Comparison of ENCODE assay signal across 10 cellular contexts in the genomic region with DNA sequence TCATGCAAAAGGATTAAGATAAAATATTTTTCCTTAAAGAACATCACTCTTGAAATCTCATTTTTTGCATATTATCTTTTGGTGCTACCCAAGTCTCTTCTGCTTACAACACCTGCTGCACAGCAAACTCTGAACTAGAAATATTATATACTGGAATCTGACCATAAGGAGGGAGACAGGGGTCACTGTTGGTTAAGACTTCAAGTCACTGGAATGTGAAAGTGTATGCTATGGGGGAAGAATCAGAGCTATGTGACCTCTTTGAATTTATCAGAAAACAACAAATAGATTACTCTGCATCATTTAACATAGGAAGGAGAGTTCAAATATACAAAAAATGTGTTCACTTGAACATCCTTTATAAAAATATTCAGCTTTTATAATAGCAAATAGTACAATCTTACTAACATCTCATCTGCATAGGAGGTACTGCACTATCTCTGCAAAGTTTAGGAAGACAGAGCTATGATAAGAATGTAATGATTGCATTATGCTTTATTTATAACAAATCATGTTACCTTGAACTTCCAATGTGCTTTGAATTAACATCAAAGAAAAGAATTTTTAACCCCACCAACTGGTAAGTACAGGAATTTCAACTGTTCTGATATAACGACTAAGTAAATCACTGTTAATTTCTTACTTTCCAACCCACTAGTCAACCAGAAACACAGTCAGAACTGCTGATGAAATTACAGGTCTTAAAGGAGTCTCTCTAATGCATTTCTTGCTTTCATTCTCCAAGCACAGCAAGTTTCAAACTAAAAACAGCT.
DNase-seq lines count a peak whose midpoint lies in the region; ATAC-seq, FAIRE-seq and TF ChIP-seq lines count a peak whose summit lies in the region.
"Had no signal": no experiment of that assay in that cellular context is flagged by ENCODE, and none has a peak within 500 bp of the region (broad histone marks: within the 10 kb centered on the region; RNA-seq: fewer than 3 reads in every experiment).

No MANE protein-coding gene starts in this region.

- TF ChIP-seq CTCF in GM23338 (conservative IDR thresholded peaks at IDR 0.05; ENCODE audit: low read depth in 2 of 2) (peak; percentile 6 to 16; a peak in 1 of 4 replicates), kidney (IDR thresholded peaks at IDR 0.05; ENCODE audit: borderline replicate concordance, extremely low read depth, insufficient read depth) (peak; percentile 23)

- H3K79me2 ChIP-seq in GM23338 (replicated peaks; ENCODE audit: insufficient read depth), result peaks cover 42% of the 10 kb centered on the region

- H3K9ac ChIP-seq in kidney (ENCODE audit: low read length in 2 of 2), result no peak overlapping the region

- H3K9me3 ChIP-seq in kidney (ENCODE audit: control insufficient read depth in 1 of 2, low read length in 2 of 2), result no peaks in the 10 kb centered on the region

- no peaks in the 10 kb centered on the region; the same call in 1 of the 2 replicates for H3K36me3 ChIP-seq in GM23338 (ENCODE audit: insufficient read depth)
- no peaks in the 10 kb centered on the region for H3K36me3 ChIP-seq in kidney (ENCODE audit: control insufficient read depth in 1 of 2, insufficient read depth in 2 of 2, low read length in 2 of 2)

- ATAC-seq in GM18858 (IDR thresholded peaks at IDR 0.05; ENCODE audit: unreplicated experiment), result peak; percentile 76
- no peak for ATAC-seq in GM23338
- ATAC-seq: T-cell had no signal

- no peak overlapping the region for H3K27ac Mint-ChIP-seq in GM23338
- H3K27ac Mint-ChIP-seq: dendritic cell treated with granulocyte-macrophage colony-stimulating factor and Interleukin-4, amounts not matched to agents 40 ng/mL and 50 ng/mL, for 4 days; T-cell had no signal

- H3F3A ChIP-seq in GM23338 (replicated peaks; ENCODE audit: low read depth), result no peaks in the 10 kb centered on the region

- no peaks in the 10 kb centered on the region for H3K9me3 Mint-ChIP-seq in GM23338
- H3K9me3 Mint-ChIP-seq: dendritic cell treated with granulocyte-macrophage colony-stimulating factor and Interleukin-4, amounts not matched to agents 40 ng/mL and 50 ng/mL, for 4 days; T-cell had no signal

- H3K4me2 ChIP-seq in GM23338, result no peak overlapping the region

- H3K27me3 Mint-ChIP-seq in GM23338 (ENCODE audit: insufficient read depth, low read depth, poor library complexity), result peaks cover 1% of the 10 kb centered on the region
- H3K27me3 Mint-ChIP-seq: dendritic cell treated with granulocyte-macrophage colony-stimulating factor and Interleukin-4, amounts not matched to agents 40 ng/mL and 50 ng/mL, for 4 days; T-cell had no signal

- H3K9me2 ChIP-seq in GM23338 (ENCODE audit: insufficient read depth), result peaks cover 5% of the 10 kb centered on the region; the same call in 1 of the 2 replicates

- FAIRE-seq in kidney (lab: Jason Lieb, UNC), result peak; percentile 88

- H3K36me3 Mint-ChIP-seq in GM23338 (ENCODE audit: low read depth), result peaks cover 26% of the 10 kb centered on the region

- intact Hi-C loops in kidney (cut with DNase I), result no loop called here

- peaks cover 28% of the 10 kb centered on the region for H3K4me1 Mint-ChIP-seq in GM23338

- no peak overlapping the region for H2AFZ ChIP-seq in GM23338

- no peaks in the 10 kb centered on the region for H3K27me3 ChIP-seq in GM23338 (ENCODE audit: insufficient read depth)

- H3K27ac ChIP-seq in GM23338 (ENCODE audit: low read depth) (no peak overlapping the region), kidney (ENCODE audit: low read depth in 2 of 2, low read length in 2 of 2) (no peak overlapping the region)

- no peaks in the 10 kb centered on the region for H4K20me1 ChIP-seq in GM23338 (replicated peaks; ENCODE audit: insufficient read depth)

- H3K4me1 ChIP-seq in GM23338 (ENCODE audit: insufficient read depth), result peaks cover 8% of the 10 kb centered on the region
- H3K4me1 ChIP-seq in kidney (ENCODE audit: control insufficient read depth in 1 of 2, insufficient read depth in 1 of 2, low read depth in 1 of 2, low read length in 2 of 2), result peaks cover 11 to 15% of the 10 kb centered on the region in 2 donors

- H3K4me3 ChIP-seq in GM23338 (no peak overlapping the region), kidney (ENCODE audit: low read length in 2 of 2) (no peak overlapping the region)

- no peak overlapping the region for H3K4me3 Mint-ChIP-seq in GM23338
- H3K4me3 Mint-ChIP-seq: dendritic cell treated with granulocyte-macrophage colony-stimulating factor and Interleukin-4, amounts not matched to agents 40 ng/mL and 50 ng/mL, for 4 days; T-cell had no signal

- DNase-seq in GM23338 (ENCODE audit: low spot score) (no peak), HT-29 (ENCODE audit: low spot score) (peak; percentile 18), kidney (no peak), NCI-H345 (lab: John Stamatoyannopoulos, UW) (no peak), inferior parietal cortex (ENCODE audit: extremely low spot score) (no peak), activated gamma-delta T cell (lab: John Stamatoyannopoulos, UW) (no peak)
- no peak for DNase-seq in stimulated activated CD4-positive, alpha-beta T cell treated with anti-CD3 and anti-CD28 coated beads, Interleukin-1b, Interleukin-23, amount 100 ng/mL, for 48 hours
- DNase-seq: T-cell had no signal

TF ChIP-seq in GM23338, 12 proteins besides CTCF, POLR2A, EP300 and RAD21 (continues in another document):
- TF ChIP-seq EZH2 (IDR thresholded peaks at IDR 0.05; ENCODE audit: low read depth, unreplicated experiment) (no peak), JUNB (IDR thresholded peaks at IDR 0.05; ENCODE audit: unreplicated experiment) (no peak), ZNF114 (CRISPR knock-in tag; IDR thresholded peaks at IDR 0.05) (no peak), ZNF331 (CRISPR knock-in tag; IDR thresholded peaks at IDR 0.05; ENCODE audit: low read depth) (no peak), NANOG (IDR thresholded peaks at IDR 0.05; ENCODE audit: borderline replicate concordance) (no peak), ETS1 (IDR thresholded peaks at IDR 0.05) (no peak), EZH2phosphoT487 (IDR thresholded peaks at IDR 0.05; ENCODE audit: unreplicated experiment) (no peak)
- TF ChIP-seq, protein P1, sequence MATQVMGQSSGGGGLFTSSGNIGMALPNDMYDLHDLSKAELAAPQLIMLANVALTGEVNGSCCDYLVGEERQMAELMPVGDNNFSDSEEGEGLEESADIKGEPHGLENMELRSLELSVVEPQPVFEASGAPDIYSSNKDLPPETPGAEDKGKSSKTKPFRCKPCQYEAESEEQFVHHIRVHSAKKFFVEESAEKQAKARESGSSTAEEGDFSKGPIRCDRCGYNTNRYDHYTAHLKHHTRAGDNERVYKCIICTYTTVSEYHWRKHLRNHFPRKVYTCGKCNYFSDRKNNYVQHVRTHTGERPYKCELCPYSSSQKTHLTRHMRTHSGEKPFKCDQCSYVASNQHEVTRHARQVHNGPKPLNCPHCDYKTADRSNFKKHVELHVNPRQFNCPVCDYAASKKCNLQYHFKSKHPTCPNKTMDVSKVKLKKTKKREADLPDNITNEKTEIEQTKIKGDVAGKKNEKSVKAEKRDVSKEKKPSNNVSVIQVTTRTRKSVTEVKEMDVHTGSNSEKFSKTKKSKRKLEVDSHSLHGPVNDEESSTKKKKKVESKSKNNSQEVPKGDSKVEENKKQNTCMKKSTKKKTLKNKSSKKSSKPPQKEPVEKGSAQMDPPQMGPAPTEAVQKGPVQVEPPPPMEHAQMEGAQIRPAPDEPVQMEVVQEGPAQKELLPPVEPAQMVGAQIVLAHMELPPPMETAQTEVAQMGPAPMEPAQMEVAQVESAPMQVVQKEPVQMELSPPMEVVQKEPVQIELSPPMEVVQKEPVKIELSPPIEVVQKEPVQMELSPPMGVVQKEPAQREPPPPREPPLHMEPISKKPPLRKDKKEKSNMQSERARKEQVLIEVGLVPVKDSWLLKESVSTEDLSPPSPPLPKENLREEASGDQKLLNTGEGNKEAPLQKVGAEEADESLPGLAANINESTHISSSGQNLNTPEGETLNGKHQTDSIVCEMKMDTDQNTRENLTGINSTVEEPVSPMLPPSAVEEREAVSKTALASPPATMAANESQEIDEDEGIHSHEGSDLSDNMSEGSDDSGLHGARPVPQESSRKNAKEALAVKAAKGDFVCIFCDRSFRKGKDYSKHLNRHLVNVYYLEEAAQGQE (IDR thresholded peaks at IDR 0.05; ENCODE audit: unreplicated experiment), result no peak
